Comparison of ENCODE assay signal across 1 cellular context in genomic region chr15:59543721-59544547, GRCh38.
TF ChIP-seq lines count a peak whose summit lies in the region.

No MANE protein-coding gene starts in this region.

TF ChIP-seq in K562, 482 proteins besides CTCF, POLR2A, EP300 and RAD21 (continued from another document):
- TF ChIP-seq ELK1 (CRISPR knock-in tag; IDR thresholded peaks at IDR 0.05), result no peak
- no peak for TF ChIP-seq PTBP1 (IDR thresholded peaks at IDR 0.05; ENCODE audit: low read depth, low read length)
- TF ChIP-seq ZMIZ1 (IDR thresholded peaks at IDR 0.05; ENCODE audit: low read depth in 2 of 2, low read length in 2 of 2), result no peak
- TF ChIP-seq MAFK (IDR thresholded peaks at IDR 0.05; ENCODE audit: low read length), result peak; percentile 70
- TF ChIP-seq HIVEP1 (CRISPR knock-in tag; IDR thresholded peaks at IDR 0.05), result no peak
- TF ChIP-seq HNRNPLL (IDR thresholded peaks at IDR 0.05; ENCODE audit: low read depth, low read length, poor library complexity, severe bottlenecking), result no peak
- TF ChIP-seq ILK (tag; IDR thresholded peaks at IDR 0.05; ENCODE audit: borderline replicate concordance, low read depth), result no peak
- TF ChIP-seq EP400 (IDR thresholded peaks at IDR 0.05), result no peak
- TF ChIP-seq HES1 (IDR thresholded peaks at IDR 0.05; ENCODE audit: low read depth), result no peak
- no peak for TF ChIP-seq RBM15 (IDR thresholded peaks at IDR 0.05; ENCODE audit: insufficient read depth, low read length)
- TF ChIP-seq RAD51 (IDR thresholded peaks at IDR 0.05; ENCODE audit: borderline replicate concordance, low read depth), result 0 out of 2 replicates have a peak, but pooled peaks have one; percentile 10
- TF ChIP-seq CAMTA2 (CRISPR knock-in tag; conservative IDR thresholded peaks at IDR 0.05), result no peak
- no peak for TF ChIP-seq HDAC6 (IDR thresholded peaks at IDR 0.05; ENCODE audit: low read depth, low read length)
- TF ChIP-seq MIER1 (IDR thresholded peaks at IDR 0.05; ENCODE audit: low read depth), result no peak
- TF ChIP-seq RBM17 (IDR thresholded peaks at IDR 0.05; ENCODE audit: borderline replicate concordance, low read depth, low read length), result no peak
- peak; percentile 77 for TF ChIP-seq USF1 (CRISPR knock-in tag; IDR thresholded peaks at IDR 0.05)
- TF ChIP-seq MCM5 (IDR thresholded peaks at IDR 0.05; ENCODE audit: low read depth), result no peak
- peak; percentile 15; the same call in 1 of the 2 replicates for TF ChIP-seq SOX6 (IDR thresholded peaks at IDR 0.05)
- TF ChIP-seq ZNF511 (CRISPR knock-in tag; IDR thresholded peaks at IDR 0.05), result no peak
- TF ChIP-seq ESRRA (IDR thresholded peaks at IDR 0.05; ENCODE audit: borderline replicate concordance, low read depth), result 0 out of 2 replicates have a peak, but pooled peaks have one; percentile 22
- TF ChIP-seq PKNOX1 (IDR thresholded peaks at IDR 0.05), result no peak
- peak; percentile 82 for TF ChIP-seq MAFF (IDR thresholded peaks at IDR 0.05; ENCODE audit: low read length)
- peak; percentile 91 for TF ChIP-seq NFE2 (IDR thresholded peaks at IDR 0.05; ENCODE audit: low read depth)
- TF ChIP-seq ZNF584 (CRISPR knock-in tag; IDR thresholded peaks at IDR 0.05; ENCODE audit: low read depth), result no peak
- TF ChIP-seq SPI1 (IDR thresholded peaks at IDR 0.05; ENCODE audit: borderline replicate concordance, low read depth, low read length), result peak; percentile 86
- no peak for TF ChIP-seq NCOA6 (IDR thresholded peaks at IDR 0.05)
- no peak for TF ChIP-seq MTA2 (IDR thresholded peaks at IDR 0.05; ENCODE audit: low read depth)
- no peak for TF ChIP-seq JUND (IDR thresholded peaks at IDR 0.05; ENCODE audit: borderline replicate concordance, low read depth, low read length)
- TF ChIP-seq JUND (tag; IDR thresholded peaks at IDR 0.05; ENCODE audit: borderline replicate concordance, low read depth, low read length), result peak; percentile 26; the same call in 1 of the 3 replicates
- TF ChIP-seq CTCFL (IDR thresholded peaks at IDR 0.05; ENCODE audit: borderline replicate concordance, insufficient read depth, low read depth, low read length, poor library complexity, severe bottlenecking), result no peak
